Comparison of ENCODE assay signal across 26 cellular contexts in genomic region chr21:44996096-44996495, GRCh38.
"Had no signal": no experiment of that assay in that cellular context is flagged by ENCODE, and none has a peak within 500 bp of the region (broad histone marks: within the 10 kb centered on the region; RNA-seq: fewer than 3 reads in every experiment).

No MANE protein-coding gene starts in this region.

- H3K36me3 ChIP-seq: cardiac muscle cell, heart left ventricle, pancreas, prostate gland, spleen, vagina had no signal

- H3K4me1 ChIP-seq: body of pancreas, pancreas, prostate gland, testis had no signal

- H3K4me3 ChIP-seq: body of pancreas, cardiac muscle cell, coronary artery, dorsolateral prefrontal cortex, heart left ventricle, lung, pancreas, prostate gland, spleen, testis, vagina had no signal

- DNase-seq: activated CD4-positive, alpha-beta T cell treated with anti-CD3 and anti-CD28 coated beads for 4 hours; activated CD4-positive, alpha-beta T cell treated with anti-CD3 and anti-CD28 coated beads, Interleukin-2, amount 50 U/mL, for 4 hours; activated naive CD4-positive, alpha-beta T cell; activated T-cell treated with anti-CD3 and anti-CD28 coated beads for 4 hours; activated T-cell treated with anti-CD3 and anti-CD28 coated beads, Interleukin-2, amount 50 U/mL, for 72 hours; anterior cingulate cortex; body of pancreas; dorsolateral prefrontal cortex; effector memory CD4-positive, alpha-beta T cell; erythroblast; hypothalamus; naive B cell; nephron progenitor cell; retina; stimulated activated CD4-positive, alpha-beta T cell treated with anti-CD3 and anti-CD28 coated beads, Interleukin-2, amount 100 ng/mL, for 48 hours; stimulated activated naive CD8-positive, alpha-beta T cell treated with anti-CD3 and anti-CD28 coated beads, Interleukin-15, Interleukin-2, amounts not matched to agents 100 U/mL and 50 U/mL, for 24 hours; T-helper 1 cell; testis had no signal

- ATAC-seq: activated T-cell treated with anti-CD3 and anti-CD28 coated beads, Interleukin-2, amount 50 U/mL, for 72 hours; body of pancreas; heart left ventricle; pancreas; stimulated activated naive CD8-positive, alpha-beta T cell treated with anti-CD3 and anti-CD28 coated beads, Interleukin-15, Interleukin-2, amounts not matched to agents 100 U/mL and 50 U/mL, for 24 hours had no signal

- H3K9me3 ChIP-seq: body of pancreas, heart left ventricle, pancreas, prostate gland, spleen, testis, vagina had no signal

- H3K27ac ChIP-seq: body of pancreas, cardiac muscle cell, coronary artery, dorsolateral prefrontal cortex, heart left ventricle, pancreas, prostate gland, spleen, testis, vagina had no signal

- H3K27me3 ChIP-seq: cardiac muscle cell, heart left ventricle, pancreas, testis, vagina had no signal

- FAIRE-seq: pancreas had no signal
